ENCODE assay signal across 8 cellular contexts in the genomic region with DNA sequence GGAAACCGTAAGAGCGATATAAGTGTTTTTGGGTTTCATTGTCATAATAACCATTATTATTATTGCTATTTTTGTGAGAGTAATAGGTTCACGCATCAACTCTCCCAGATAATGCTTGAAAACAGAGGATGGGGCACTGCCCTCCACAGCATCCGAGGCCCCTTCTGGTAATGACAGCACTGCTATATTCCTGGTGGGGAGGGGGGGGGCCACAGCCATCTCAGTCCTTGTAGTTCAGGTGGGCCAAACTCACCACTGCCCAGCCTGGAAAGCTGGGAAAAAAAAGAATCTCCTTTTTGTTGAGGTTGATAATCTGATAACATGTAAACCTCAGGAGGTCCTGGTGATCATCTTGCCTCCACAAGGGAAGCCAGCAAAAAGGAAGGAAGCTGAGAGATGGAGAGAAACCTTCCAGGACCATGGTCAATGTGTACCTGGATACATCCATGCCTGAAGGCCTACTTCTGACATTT. TPM values are rescaled to one million over a fixed set of nuclear protein-coding genes. Genes with fewer than 3 reads are reported as not detected.
A peak's percentile ranks its signal among the peaks of the same experiment; 100 is the strongest.
DNase-seq lines count a peak whose midpoint lies in the region; ATAC-seq, FAIRE-seq and TF ChIP-seq lines count a peak whose summit lies in the region.

No MANE protein-coding gene starts in this region.

- no peaks in the 10 kb centered on the region for H3K9me3 ChIP-seq in right atrium auricular region
- no peaks in the 10 kb centered on the region for H3K9me3 ChIP-seq in mucosa of rectum (ENCODE audit: control insufficient read depth in 2 of 2, low read length in 2 of 2)
- no peaks in the 10 kb centered on the region for H3K9me3 ChIP-seq in vagina

- H3K36me3 ChIP-seq in right atrium auricular region = no peaks in the 10 kb centered on the region
- H3K36me3 ChIP-seq in bronchial epithelial cell (ENCODE audit: control insufficient read depth, insufficient read depth, low read length) = no peaks in the 10 kb centered on the region
- no peaks in the 10 kb centered on the region for H3K36me3 ChIP-seq in mucosa of rectum (ENCODE audit: control insufficient read depth in 2 of 2, insufficient read depth in 2 of 2, low read length in 2 of 2)
- H3K36me3 ChIP-seq in vagina = no peaks in the 10 kb centered on the region

- peak overlapping the region; percentile 95 for H3K9ac ChIP-seq in mucosa of rectum (ENCODE audit: low read depth in 1 of 2, low read length in 2 of 2)

- H3K27ac ChIP-seq in right atrium auricular region (peak overlapping the region; percentile 94 to 98), mucosa of rectum (ENCODE audit: low read depth in 2 of 2, low read length in 2 of 2) (peak overlapping the region; percentile 91 to 96), vagina (peak overlapping the region; percentile 89)

- peaks cover 0 to 7% of the 10 kb centered on the region in 2 donors for H3K4me1 ChIP-seq in right atrium auricular region
- peaks cover 10 to 12% of the 10 kb centered on the region in 2 donors for H3K4me1 ChIP-seq in mucosa of rectum (ENCODE audit: control insufficient read depth in 2 of 2, insufficient read depth in 2 of 2, low read length in 2 of 2)
- peaks cover 14% of the 10 kb centered on the region for H3K4me1 ChIP-seq in vagina

- peak overlapping the region; percentile 64 to 94 for H3K4me3 ChIP-seq in right atrium auricular region
- peak overlapping the region; percentile 71 for H3K4me3 ChIP-seq in bronchial epithelial cell (ENCODE audit: low read depth, low read length)
- peak overlapping the region; percentile 76 to 95 for H3K4me3 ChIP-seq in mucosa of rectum (ENCODE audit: low read length in 2 of 2)
- H3K4me3 ChIP-seq in vagina = peak overlapping the region; percentile 65 to 89

- intact Hi-C loops in Right ventricle myocardium inferior (cut with DNase I) (loop anchor here (2.0 to 10.0 kb wide), 3 partner anchors 66 to 318 kb away; a partner anchor contains a TSS), vagina (cut with DNase I) (no loop called here)

- no peak for ATAC-seq in Right ventricle myocardium inferior
- ATAC-seq in HG02623 (IDR thresholded peaks at IDR 0.05; ENCODE audit: unreplicated experiment) = no peak

- CTCF ChIA-PET in HEK293T (lab: Yijun Ruan, JAX) = interaction anchor here (1.0 to 1.1 kb wide), 2 partner anchors 19 to 254 kb away, joined by 3 read pairs; no protein-coding TSS in a partner anchor

- H3K27me3 ChIP-seq in right atrium auricular region (no peaks in the 10 kb centered on the region), bronchial epithelial cell (ENCODE audit: control insufficient read depth, insufficient read depth, low read length) (no peaks in the 10 kb centered on the region), mucosa of rectum (ENCODE audit: control insufficient read depth in 2 of 2, insufficient read depth in 2 of 2, low read length in 2 of 2) (no peaks in the 10 kb centered on the region), vagina (no peaks in the 10 kb centered on the region)

- FAIRE-seq in bronchial epithelial cell (lab: Jason Lieb, UNC) = no peak

- TF ChIP-seq POLR2A in vagina (IDR thresholded peaks at IDR 0.05) = no peak

- POLR2A ChIA-PET in HEK293T (lab: Yijun Ruan, JAX) = interaction anchor here (1.0 to 3.4 kb wide), 13 partner anchors 11 to 387 kb away, joined by 3 to 31 read pairs (median 6); a partner anchor contains a TSS

- TF ChIP-seq CTCF in right atrium auricular region (IDR thresholded peaks at IDR 0.05) = no peak
- TF ChIP-seq CTCF in bronchial epithelial cell (IDR thresholded peaks at IDR 0.05; ENCODE audit: insufficient read depth, low read length, severe bottlenecking) = no peak
- TF ChIP-seq CTCF in vagina (IDR thresholded peaks at IDR 0.05) = no peak

- no peak for DNase-seq in right atrium auricular region (ENCODE audit: low spot score)
- no peak for DNase-seq in Right ventricle myocardium inferior (ENCODE audit: missing footprints)
- DNase-seq in bronchial epithelial cell (ENCODE audit: low read depth) = no peak
- no peak for DNase-seq in vagina (ENCODE audit: extremely low spot score in 2 of 2)
- no peak for DNase-seq in COR-L47 (lab: John Stamatoyannopoulos, UW)
- no peak for DNase-seq in HEK293T (ENCODE audit: extremely low spot score)

TF ChIP-seq in HEK293T, 16 proteins besides CTCF, POLR2A, EP300 and RAD21:
- TF ChIP-seq SUZ12 (IDR thresholded peaks at IDR 0.05) (no peak), LEF1 (IDR thresholded peaks at IDR 0.05; ENCODE audit: borderline replicate concordance) (no peak), FOXM1 (IDR thresholded peaks at IDR 0.05; ENCODE audit: borderline replicate concordance) (no peak), BHLHE40 (IDR thresholded peaks at IDR 0.05; ENCODE audit: borderline replicate concordance) (no peak)
- TF ChIP-seq, protein P1, sequence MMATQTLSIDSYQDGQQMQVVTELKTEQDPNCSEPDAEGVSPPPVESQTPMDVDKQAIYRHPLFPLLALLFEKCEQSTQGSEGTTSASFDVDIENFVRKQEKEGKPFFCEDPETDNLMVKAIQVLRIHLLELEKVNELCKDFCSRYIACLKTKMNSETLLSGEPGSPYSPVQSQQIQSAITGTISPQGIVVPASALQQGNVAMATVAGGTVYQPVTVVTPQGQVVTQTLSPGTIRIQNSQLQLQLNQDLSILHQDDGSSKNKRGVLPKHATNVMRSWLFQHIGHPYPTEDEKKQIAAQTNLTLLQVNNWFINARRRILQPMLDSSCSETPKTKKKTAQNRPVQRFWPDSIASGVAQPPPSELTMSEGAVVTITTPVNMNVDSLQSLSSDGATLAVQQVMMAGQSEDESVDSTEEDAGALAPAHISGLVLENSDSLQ (IDR thresholded peaks at IDR 0.05) = no peak

RNA-seq across cellular contexts. Expression of a gene that starts 0.7 kb away (rescaled TPM):
- total RNA-seq in right atrium auricular region (1 to 10 TPM in 1 of 2 donors, under 1 TPM in 1; 0.59 to 2.4 TPM), Right ventricle myocardium inferior (4.2 TPM), bronchial epithelial cell (0.79 and 1.8 TPM in 2 replicates), vagina (1.5 TPM)
